Comparison of ENCODE assay signal across 6 cellular contexts in genomic region chr15:89468808-89469207, GRCh38. TPM values are rescaled to one million over a fixed set of nuclear protein-coding genes. Genes with fewer than 3 reads are reported as not detected.
"Had no signal": no experiment of that assay in that cellular context is flagged by ENCODE, and none has a peak within 500 bp of the region (broad histone marks: within the 10 kb centered on the region; RNA-seq: fewer than 3 reads in every experiment).

No MANE protein-coding gene starts in this region.

RNA-seq across cellular contexts. Expression of gene RHCG, which starts 27.6 kb away (rescaled TPM):
- total RNA-seq: activated B cell treated with CpG ODN at 0.5 μM for 24 hours; activated CD4-positive, alpha-beta memory T cell treated with anti-CD3 and anti-CD28 coated beads for 36 hours; activated naive CD4-positive, alpha-beta T cell treated with anti-CD3 and anti-CD28 coated beads, Interleukin-2, amount 50 U/mL, for 72 hours; activated T-helper 1 cell treated with anti-CD3 and anti-CD28 coated beads, Interleukin-12 subunit alpha, Interleukin-12 subunit beta, Interleukin-2, Interleukin-4 antibody, amounts not matched to agents 30 ng/mL and 10 ng/mL and 1 ng/mL, durations not matched to agents 14 hours and 24 hours and 36 hours; natural killer cell had no signal
- polyA plus RNA-seq: ovary had no signal
